Comparison of ENCODE assay signal across 10 cellular contexts in genomic region chr12:27123642-27124041, GRCh38. TPM values are rescaled to one million over a fixed set of nuclear protein-coding genes. Genes with fewer than 3 reads are reported as not detected.
A peak's percentile ranks its signal among the peaks of the same experiment; 100 is the strongest.
DNase-seq lines count a peak whose midpoint lies in the region; ATAC-seq and TF ChIP-seq lines count a peak whose summit lies in the region.
"Had no signal": no experiment of that assay in that cellular context is flagged by ENCODE, and none has a peak within 500 bp of the region (broad histone marks: within the 10 kb centered on the region; RNA-seq: fewer than 3 reads in every experiment).

No MANE protein-coding gene starts in this region.

- POLR2A ChIA-PET in Caco-2 (lab: Charles Lee): no interaction called here

- H3K27me3 Mint-ChIP-seq in Caco-2 (ENCODE audit: insufficient read depth, unreplicated experiment): peaks cover 6% of the 10 kb centered on the region

- peak; percentile 65 for ATAC-seq in left lobe of liver
- no peak for ATAC-seq in GM19455 (IDR thresholded peaks at IDR 0.05; ENCODE audit: unreplicated experiment)
- ATAC-seq: mucosa of descending colon had no signal

- no peak for TF ChIP-seq POLR2A in vagina (IDR thresholded peaks at IDR 0.05)

- TF ChIP-seq CTCF in Caco-2 (IDR thresholded peaks at IDR 0.05; ENCODE audit: insufficient read depth in 1 of 2, low read depth in 1 of 2, low read length in 1 of 2, severe bottlenecking in 1 of 2, unreplicated experiment in 1 of 2) (peak; percentile 18 to 32), vagina (IDR thresholded peaks at IDR 0.05) (no peak)

- no peak overlapping the region for H3K27ac Mint-ChIP-seq in Caco-2 (ENCODE audit: unreplicated experiment)

- H3K4me3 Mint-ChIP-seq in Caco-2 (ENCODE audit: unreplicated experiment): no peak overlapping the region

- BruUV-seq in Caco-2 (replicated peaks; lab: Mats Ljungman, UMichigan): no TSS peak

- no peaks in the 10 kb centered on the region for H3K4me1 Mint-ChIP-seq in Caco-2 (ENCODE audit: low read depth, unreplicated experiment)

- CTCF ChIA-PET in Caco-2 (lab: Charles Lee): no interaction called here

- no peak for DNase-seq in Caco-2
- DNase-seq in HCEC 1CT: peak; percentile 36
- peak; percentile 25 to 28 for DNase-seq in SHP77 (lab: John Stamatoyannopoulos, UW)
- no peak for DNase-seq in left lobe of liver (ENCODE audit: low spot score)
- DNase-seq in vagina (ENCODE audit: extremely low spot score in 2 of 2): no peak
- DNase-seq in GM19238 (ENCODE audit: insufficient read length, low spot score): no peak
- DNase-seq in NCI-H1092 (lab: John Stamatoyannopoulos, UW): no peak
- DNase-seq: central memory CD4-positive, alpha-beta T cell; mucosa of descending colon had no signal

- intact Hi-C loops in Caco-2 (cut with micrococcal nuclease; ENCODE audit: unreplicated experiment) (loop anchor here (2.0 to 5.0 kb wide), 2 partner anchors 106 to 183 kb away; no protein-coding TSS in a partner anchor), vagina (cut with DNase I) (no loop called here)

- H3K9me3 ChIP-seq in Caco-2: no peaks in the 10 kb centered on the region
- no peaks in the 10 kb centered on the region for H3K9me3 ChIP-seq in vagina
- H3K9me3 ChIP-seq: mucosa of descending colon had no signal

- H3K4me1 ChIP-seq in Caco-2: no peaks in the 10 kb centered on the region
- H3K4me1 ChIP-seq in vagina: no peaks in the 10 kb centered on the region

- no peaks in the 10 kb centered on the region for H3K9me3 Mint-ChIP-seq in Caco-2 (ENCODE audit: unreplicated experiment)

- H3K36me3 Mint-ChIP-seq in Caco-2 (ENCODE audit: insufficient read depth, unreplicated experiment): no peaks in the 10 kb centered on the region

- H3K27me3 ChIP-seq in Caco-2 (replicated peaks; ENCODE audit: control insufficient read depth, insufficient read depth, low read length): no peaks in the 10 kb centered on the region
- no peaks in the 10 kb centered on the region for H3K27me3 ChIP-seq in vagina

- no peak overlapping the region for H3K27ac ChIP-seq in vagina

- H3K36me3 ChIP-seq in Caco-2 (ENCODE audit: control insufficient read depth, insufficient read depth, low read length) (no peaks in the 10 kb centered on the region), vagina (no peaks in the 10 kb centered on the region)

- H3K4me3 ChIP-seq in Caco-2 (ENCODE audit: low read depth, low read length) (no peak overlapping the region), vagina (no peak overlapping the region)
- H3K4me3 ChIP-seq: mucosa of descending colon had no signal

RNA-seq across cellular contexts. Expression of gene C12orf71, which starts 41.3 kb away (rescaled TPM):
- total RNA-seq in Caco-2 (2022) (not detected in 2 replicates), left lobe of liver (not detected), vagina (not detected)
- total RNA-seq: mucosa of descending colon had no signal

Comparison
In these comparisons a context has a peak if more than half of its experiments do, and no peak if none do; other contexts are left out.
1. DNase-seq: peak in HCEC 1CT (single experiment) and SHP77 (2 of 2); none in Caco-2 (0 of 2), left lobe of liver (single experiment), vagina (0 of 2), GM19238 (single experiment) and NCI-H1092 (single experiment).
2. CTCF ChIP-seq: peak in Caco-2 (2 of 2); none in vagina (0 of 3).